In the genomic region with DNA sequence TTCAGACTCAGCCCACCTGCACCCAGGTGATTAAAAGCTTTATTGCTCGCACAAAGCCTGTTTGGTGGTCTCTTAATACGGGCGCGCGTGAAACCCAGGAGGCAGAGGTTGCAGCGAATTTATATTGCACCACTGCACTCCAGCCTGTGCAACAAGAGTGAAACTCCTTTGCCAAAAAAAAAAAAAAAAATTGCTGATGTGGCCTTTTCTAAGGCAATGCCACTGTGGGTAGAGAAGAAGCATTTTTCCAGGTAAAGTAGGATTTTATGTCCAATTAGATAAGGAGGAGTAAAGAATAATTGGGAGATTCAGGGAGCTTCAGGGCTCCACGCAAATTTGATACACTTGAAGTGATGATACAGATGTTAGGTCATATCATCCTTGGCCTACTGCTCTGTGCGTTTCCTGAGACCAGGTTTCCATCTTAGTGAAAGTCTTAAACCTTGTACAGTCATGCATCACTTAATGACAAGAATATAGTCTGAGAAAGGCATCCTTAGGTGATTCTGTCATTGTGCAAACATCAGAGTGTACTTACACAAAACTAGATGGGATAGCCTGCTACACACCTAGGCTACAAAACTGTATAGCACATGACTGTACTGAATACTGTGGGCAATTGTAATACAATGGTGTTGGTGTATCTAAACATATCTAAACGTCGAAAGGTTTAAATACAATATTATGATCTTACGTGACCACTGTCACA, we compare ENCODE assay signal across 31 cellular contexts.
"Had no signal": no experiment of that assay in that cellular context is flagged by ENCODE, and none has a peak within 500 bp of the region (broad histone marks: within the 10 kb centered on the region; RNA-seq: fewer than 3 reads in every experiment).

No MANE protein-coding gene starts in this region.

- FAIRE-seq: endometrium, endothelial cell of umbilical vein, frontal cortex had no signal

- H3K36me3 Mint-ChIP-seq: activated CD8-positive, alpha-beta memory T cell treated with anti-CD3 and anti-CD28 coated beads, Interleukin-2, amount 10 ng/mL, durations not matched to agents 7 days and 5 days; activated naive CD4-positive, alpha-beta T cell treated with anti-CD3 and anti-CD28 coated beads, Interleukin-2, amount 10 ng/mL, durations not matched to agents 7 days and 5 days; activated naive CD4-positive, alpha-beta T cell treated with anti-CD3 and anti-CD28 coated beads, Interleukin-2, amount 50 U/mL, for 72 hours; activated naive CD8-positive, alpha-beta T cell treated with anti-CD3 and anti-CD28 coated beads, Interleukin-2, amount 10 ng/mL, durations not matched to agents 7 days and 5 days; brain; WTC11 had no signal

- H3K9me3 Mint-ChIP-seq: activated CD4-positive, alpha-beta T cell treated with anti-CD3 and anti-CD28 coated beads, Interleukin-2, amount 10 ng/mL, durations not matched to agents 7 days and 5 days; activated naive CD4-positive, alpha-beta T cell treated with anti-CD3 and anti-CD28 coated beads, Interleukin-2, amount 10 ng/mL, durations not matched to agents 7 days and 5 days; activated naive CD4-positive, alpha-beta T cell treated with anti-CD3 and anti-CD28 coated beads, Interleukin-2, amount 50 U/mL, for 72 hours; activated naive CD8-positive, alpha-beta T cell treated with anti-CD3 and anti-CD28 coated beads, Interleukin-2, amount 10 ng/mL, durations not matched to agents 7 days and 5 days; brain; WTC11 had no signal

- H3K4me3 Mint-ChIP-seq: activated CD4-positive, alpha-beta T cell treated with anti-CD3 and anti-CD28 coated beads, Interleukin-2, amount 10 ng/mL, durations not matched to agents 7 days and 5 days; activated CD8-positive, alpha-beta memory T cell treated with anti-CD3 and anti-CD28 coated beads, Interleukin-2, amount 10 ng/mL, durations not matched to agents 7 days and 5 days; activated CD8-positive, alpha-beta T cell treated with anti-CD3 and anti-CD28 coated beads, Interleukin-2, amount 10 ng/mL, durations not matched to agents 7 days and 5 days; activated naive CD4-positive, alpha-beta T cell treated with anti-CD3 and anti-CD28 coated beads, Interleukin-2, amount 10 ng/mL, durations not matched to agents 7 days and 5 days; activated naive CD8-positive, alpha-beta T cell treated with anti-CD3 and anti-CD28 coated beads, Interleukin-2, amount 10 ng/mL, durations not matched to agents 7 days and 5 days; brain; WTC11 had no signal

- DNase-seq: activated CD4-positive, alpha-beta T cell treated with anti-CD3 and anti-CD28 coated beads for 1 hour; activated CD4-positive, alpha-beta T cell treated with anti-CD3 and anti-CD28 coated beads for 4 hours; activated CD4-positive, alpha-beta T cell treated with anti-CD3 and anti-CD28 coated beads, Interleukin-2, amount 10 ng/mL, durations not matched to agents 7 days and 5 days; activated CD4-positive, alpha-beta T cell treated with anti-CD3 and anti-CD28 coated beads, Interleukin-2, amount 50 U/mL, for 48 hours; activated CD8-positive, alpha-beta memory T cell treated with anti-CD3 and anti-CD28 coated beads, Interleukin-2, amount 10 ng/mL, durations not matched to agents 7 days and 5 days; activated CD8-positive, alpha-beta memory T cell treated with anti-CD3 and anti-CD28 coated beads, Interleukin-2, amount 50 U/mL, for 4 hours; activated CD8-positive, alpha-beta T cell treated with anti-CD3 and anti-CD28 coated beads, Interleukin-2, amount 10 ng/mL, durations not matched to agents 7 days and 5 days; activated gamma-delta T cell; activated naive CD4-positive, alpha-beta T cell; activated naive CD4-positive, alpha-beta T cell treated with anti-CD3 and anti-CD28 coated beads, Interleukin-2, amount 10 ng/mL, durations not matched to agents 7 days and 5 days; activated naive CD8-positive, alpha-beta T cell treated with anti-CD3 and anti-CD28 coated beads, Interleukin-2, amount 10 ng/mL, durations not matched to agents 7 days and 5 days; activated T-cell treated with anti-CD3 and anti-CD28 coated beads, Interleukin-2, amount 50 U/mL, for 1 hour; activated T-cell treated with anti-CD3 and anti-CD28 coated beads, Interleukin-2, amount 50 U/mL, for 48 hours; central memory CD4-positive, alpha-beta T cell; cerebellar nuclear complex; colonic mucosa; effector CD8-positive, alpha-beta T cell; foreskin fibroblast; head of caudate nucleus; T-helper 2 cell had no signal

- H3K27ac Mint-ChIP-seq: activated CD4-positive, alpha-beta T cell treated with anti-CD3 and anti-CD28 coated beads, Interleukin-2, amount 10 ng/mL, durations not matched to agents 7 days and 5 days; activated CD8-positive, alpha-beta memory T cell treated with anti-CD3 and anti-CD28 coated beads, Interleukin-2, amount 10 ng/mL, durations not matched to agents 7 days and 5 days; activated CD8-positive, alpha-beta T cell treated with anti-CD3 and anti-CD28 coated beads, Interleukin-2, amount 10 ng/mL, durations not matched to agents 7 days and 5 days; activated naive CD4-positive, alpha-beta T cell treated with anti-CD3 and anti-CD28 coated beads, Interleukin-2, amount 10 ng/mL, durations not matched to agents 7 days and 5 days; activated naive CD4-positive, alpha-beta T cell treated with anti-CD3 and anti-CD28 coated beads, Interleukin-2, amount 50 U/mL, for 72 hours; activated naive CD8-positive, alpha-beta T cell treated with anti-CD3 and anti-CD28 coated beads, Interleukin-2, amount 10 ng/mL, durations not matched to agents 7 days and 5 days; brain; WTC11 had no signal

- H3K36me3 ChIP-seq: ascending aorta, breast epithelium, cardiac muscle cell, colonic mucosa had no signal

- H3K4me3 ChIP-seq: ascending aorta, breast epithelium, cardiac muscle cell, colonic mucosa had no signal

- H3K27ac ChIP-seq: ascending aorta, breast epithelium, cardiac muscle cell, colonic mucosa, epithelial cell of prostate, VCaP had no signal

- H3K4me1 Mint-ChIP-seq: activated CD4-positive, alpha-beta T cell treated with anti-CD3 and anti-CD28 coated beads, Interleukin-2, amount 10 ng/mL, durations not matched to agents 7 days and 5 days; activated CD8-positive, alpha-beta memory T cell treated with anti-CD3 and anti-CD28 coated beads, Interleukin-2, amount 10 ng/mL, durations not matched to agents 7 days and 5 days; activated naive CD4-positive, alpha-beta T cell treated with anti-CD3 and anti-CD28 coated beads, Interleukin-2, amount 10 ng/mL, durations not matched to agents 7 days and 5 days; activated naive CD8-positive, alpha-beta T cell treated with anti-CD3 and anti-CD28 coated beads, Interleukin-2, amount 10 ng/mL, durations not matched to agents 7 days and 5 days had no signal

- H3K27me3 ChIP-seq: ascending aorta, breast epithelium, cardiac muscle cell, colonic mucosa had no signal

- ATAC-seq: activated CD8-positive, alpha-beta memory T cell treated with anti-CD3 and anti-CD28 coated beads, Interleukin-2, amount 10 ng/mL, durations not matched to agents 7 days and 5 days; activated CD8-positive, alpha-beta T cell treated with anti-CD3 and anti-CD28 coated beads, Interleukin-2, amount 10 ng/mL, durations not matched to agents 7 days and 5 days; activated naive CD4-positive, alpha-beta T cell treated with anti-CD3 and anti-CD28 coated beads, Interleukin-2, amount 50 U/mL, for 72 hours; WTC11 had no signal

- H3K9me3 ChIP-seq: ascending aorta, breast epithelium, colonic mucosa had no signal

- H3K4me1 ChIP-seq: ascending aorta, breast epithelium, colonic mucosa had no signal

- H3K27me3 Mint-ChIP-seq: activated CD4-positive, alpha-beta T cell treated with anti-CD3 and anti-CD28 coated beads, Interleukin-2, amount 10 ng/mL, durations not matched to agents 7 days and 5 days; activated CD8-positive, alpha-beta memory T cell treated with anti-CD3 and anti-CD28 coated beads, Interleukin-2, amount 10 ng/mL, durations not matched to agents 7 days and 5 days; activated naive CD4-positive, alpha-beta T cell treated with anti-CD3 and anti-CD28 coated beads, Interleukin-2, amount 10 ng/mL, durations not matched to agents 7 days and 5 days; activated naive CD8-positive, alpha-beta T cell treated with anti-CD3 and anti-CD28 coated beads, Interleukin-2, amount 10 ng/mL, durations not matched to agents 7 days and 5 days; brain had no signal
